13 cellular contexts compared by ENCODE assay signal in the genomic region with DNA sequence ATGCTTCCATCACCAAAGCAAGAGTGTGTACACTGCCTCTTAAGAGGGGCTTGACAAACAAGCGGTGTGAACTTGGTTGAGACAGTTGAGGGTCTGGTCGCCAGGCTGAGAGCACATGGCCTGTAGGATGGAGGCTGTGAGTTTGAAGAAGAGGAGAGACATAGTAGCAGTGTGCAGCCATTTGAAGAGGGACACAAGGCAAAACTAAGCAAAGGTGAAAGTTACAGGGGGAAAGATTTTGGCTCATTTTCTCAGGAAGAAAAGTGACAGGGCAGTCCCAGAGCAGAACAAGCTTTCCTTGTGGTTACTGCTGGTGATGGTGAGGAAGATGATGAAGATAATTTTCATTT.
"Had no signal": no experiment of that assay in that cellular context is flagged by ENCODE, and none has a peak within 500 bp of the region (broad histone marks: within the 10 kb centered on the region; RNA-seq: fewer than 3 reads in every experiment).

No MANE protein-coding gene starts in this region.

- ATAC-seq: left lobe of liver had no signal

- H3K9me3 ChIP-seq: heart left ventricle, thyroid gland, uterus had no signal

- H3K9me3 Mint-ChIP-seq: stimulated activated naive CD8-positive, alpha-beta T cell treated with anti-CD3 and anti-CD28 coated beads, Interleukin-15, amount 100 ng/mL, for 72 hours had no signal

- DNase-seq: activated CD8-positive, alpha-beta memory T cell treated with anti-CD3 and anti-CD28 coated beads for 24 hours; activated gamma-delta T cell; aorta; effector CD4-positive, alpha-beta T cell; heart left ventricle; stimulated activated naive CD8-positive, alpha-beta T cell treated with anti-CD3 and anti-CD28 coated beads, Interleukin-15, amount 100 ng/mL, for 72 hours; uterus had no signal

- FAIRE-seq: bronchial epithelial cell had no signal

- H3K27ac ChIP-seq: thyroid gland, uterus, VCaP had no signal

- H3K4me1 ChIP-seq: uterus had no signal

- H3K36me3 ChIP-seq: heart left ventricle, thyroid gland, uterus had no signal

- H3K36me3 Mint-ChIP-seq: activated naive CD8-positive, alpha-beta T cell had no signal

- H3K27me3 ChIP-seq: heart left ventricle, thyroid gland, uterus had no signal

- H3K27ac Mint-ChIP-seq: activated naive CD8-positive, alpha-beta T cell had no signal

- H3K4me3 Mint-ChIP-seq: activated naive CD8-positive, alpha-beta T cell; neural crest cell; stimulated activated naive CD8-positive, alpha-beta T cell treated with anti-CD3 and anti-CD28 coated beads, Interleukin-15, amount 100 ng/mL, for 72 hours had no signal

- H3K27me3 Mint-ChIP-seq: stimulated activated naive CD8-positive, alpha-beta T cell treated with anti-CD3 and anti-CD28 coated beads, Interleukin-15, amount 100 ng/mL, for 72 hours had no signal

- H3K4me3 ChIP-seq: heart left ventricle, thyroid gland, uterus had no signal
